1 cellular context compared by ENCODE assay signal in genomic region chr1:27605796-27606707, GRCh38.
A peak's percentile ranks its signal among the peaks of the same experiment; 100 is the strongest.
TF ChIP-seq lines count a peak whose summit lies in the region.

No MANE protein-coding gene starts in this region.

TF ChIP-seq in HepG2, 621 proteins besides CTCF, POLR2A, EP300 and RAD21 (continued from another document and continues in another):
- TF ChIP-seq ZNF800 (CRISPR knock-in tag; IDR thresholded peaks at IDR 0.05) (0 out of 2 replicates have a peak, but pooled peaks have one; percentile 12), YEATS2 (CRISPR knock-in tag; IDR thresholded peaks at IDR 0.05; ENCODE audit: borderline replicate concordance) (no peak), CREB3 (CRISPR knock-in tag; IDR thresholded peaks at IDR 0.05) (no peak), HMG20B (CRISPR knock-in tag; conservative IDR thresholded peaks at IDR 0.05) (no peak), STAG1 (CRISPR knock-in tag; IDR thresholded peaks at IDR 0.05) (peak; percentile 96), ZNF180 (CRISPR knock-in tag; IDR thresholded peaks at IDR 0.05; ENCODE audit: borderline replicate concordance, low read depth) (no peak), MIXL1 (CRISPR knock-in tag; IDR thresholded peaks at IDR 0.05) (peak; percentile 15; the same call in 1 of the 2 replicates), GFI1 (CRISPR knock-in tag; IDR thresholded peaks at IDR 0.05; ENCODE audit: borderline replicate concordance) (0 out of 2 replicates have a peak, but pooled peaks have one; percentile 7), ZNF263 (CRISPR knock-in tag; IDR thresholded peaks at IDR 0.05) (peak; percentile 19; the same call in 1 of the 2 replicates), ZNF687 (CRISPR knock-in tag; IDR thresholded peaks at IDR 0.05) (no peak), ZNF770 (CRISPR knock-in tag; IDR thresholded peaks at IDR 0.05) (peak; percentile 35; the same call in 1 of the 2 replicates), KDM5A (IDR thresholded peaks at IDR 0.05; ENCODE audit: borderline replicate concordance, low read length) (peak; percentile 70), STAT5B (CRISPR knock-in tag; IDR thresholded peaks at IDR 0.05) (no peak), HOXA3 (CRISPR knock-in tag; IDR thresholded peaks at IDR 0.05) (peak; percentile 30; the same call in 1 of the 2 replicates), TFDP1 (CRISPR knock-in tag; IDR thresholded peaks at IDR 0.05; ENCODE audit: borderline replicate concordance) (no peak), THAP7 (CRISPR knock-in tag; IDR thresholded peaks at IDR 0.05) (no peak), FOXC1 (CRISPR knock-in tag; IDR thresholded peaks at IDR 0.05; ENCODE audit: borderline replicate concordance) (no peak), SMC3 (IDR thresholded peaks at IDR 0.05; ENCODE audit: low read length) (peak; percentile 87), MAZ (IDR thresholded peaks at IDR 0.05; ENCODE audit: borderline replicate concordance, low read depth, low read length) (peak; percentile 29; the same call in 1 of the 2 replicates), MAZ (CRISPR knock-in tag; IDR thresholded peaks at IDR 0.05; ENCODE audit: low read depth) (no peak), NKX3-1 (CRISPR knock-in tag; IDR thresholded peaks at IDR 0.05) (no peak), TCF7 (IDR thresholded peaks at IDR 0.05; ENCODE audit: low read depth) (no peak), IRF2 (CRISPR knock-in tag; IDR thresholded peaks at IDR 0.05) (0 out of 2 replicates have a peak, but pooled peaks have one; percentile 28), TP53 (CRISPR knock-in tag; conservative IDR thresholded peaks at IDR 0.05) (no peak), TMF1 (CRISPR knock-in tag; IDR thresholded peaks at IDR 0.05; ENCODE audit: low read depth) (no peak), TSC22D2 (CRISPR knock-in tag; IDR thresholded peaks at IDR 0.05; ENCODE audit: borderline replicate concordance) (peak; percentile 43; the same call in 1 of the 2 replicates), THAP11 (CRISPR knock-in tag; IDR thresholded peaks at IDR 0.05) (peak; percentile 73), ATF6 (CRISPR knock-in tag; conservative IDR thresholded peaks at IDR 0.05) (no peak), NAIF1 (CRISPR knock-in tag; IDR thresholded peaks at IDR 0.05; ENCODE audit: borderline replicate concordance) (no peak; the same call in 1 of the 2 replicates), SAP130 (CRISPR knock-in tag; IDR thresholded peaks at IDR 0.05; ENCODE audit: low read depth) (no peak; the same call in 1 of the 2 replicates), MYPOP (CRISPR knock-in tag; IDR thresholded peaks at IDR 0.05) (0 out of 2 replicates have a peak, but pooled peaks have one; percentile 14), HNF1B (CRISPR knock-in tag; IDR thresholded peaks at IDR 0.05) (peak; percentile 40; the same call in 1 of the 2 replicates), MAX (IDR thresholded peaks at IDR 0.05) (peak; percentile 30; the same call in 1 of the 2 replicates), RFX3 (CRISPR knock-in tag; IDR thresholded peaks at IDR 0.05) (no peak), CCDC6 (CRISPR knock-in tag; IDR thresholded peaks at IDR 0.05) (peak; percentile 41; the same call in 1 of the 2 replicates), ZNF703 (CRISPR knock-in tag; IDR thresholded peaks at IDR 0.05; ENCODE audit: borderline replicate concordance) (no peak), PATZ1 (CRISPR knock-in tag; IDR thresholded peaks at IDR 0.05) (peak; percentile 54; the same call in 1 of the 2 replicates), ZSCAN30 (CRISPR knock-in tag; IDR thresholded peaks at IDR 0.05) (0 out of 2 replicates have a peak, but pooled peaks have one; percentile 25), NPAS2 (CRISPR knock-in tag; IDR thresholded peaks at IDR 0.05; ENCODE audit: borderline replicate concordance) (no peak), HINFP (CRISPR knock-in tag; IDR thresholded peaks at IDR 0.05; ENCODE audit: low read depth) (0 out of 2 replicates have a peak, but pooled peaks have one; percentile 14)
